19 cellular contexts compared by ENCODE assay signal in genomic region chr15:33716025-33716424, GRCh38.
DNase-seq lines count a peak whose midpoint lies in the region; ATAC-seq and TF ChIP-seq lines count a peak whose summit lies in the region.
"Had no signal": no experiment of that assay in that cellular context is flagged by ENCODE, and none has a peak within 500 bp of the region (broad histone marks: within the 10 kb centered on the region; RNA-seq: fewer than 3 reads in every experiment).

No MANE protein-coding gene starts in this region.

- no peaks in the 10 kb centered on the region for H3K4me1 ChIP-seq in breast epithelium
- H3K4me1 ChIP-seq: BLaER1 had no signal

- no peak overlapping the region for H3K4me3 ChIP-seq in breast epithelium
- H3K4me3 ChIP-seq: BLaER1, GM23338 had no signal

- H3K36me3 ChIP-seq in breast epithelium: no peaks in the 10 kb centered on the region
- H3K36me3 ChIP-seq: BLaER1 had no signal

- H3K27ac Mint-ChIP-seq in activated CD4-positive, alpha-beta T cell treated with anti-CD3 and anti-CD28 coated beads for 36 hours: no peak overlapping the region
- H3K27ac Mint-ChIP-seq in activated CD4-positive, alpha-beta T cell treated with anti-CD3 and anti-CD28 coated beads, Interleukin-2, amount 10 ng/mL, durations not matched to agents 24 days and 14 days: no peak overlapping the region
- H3K27ac Mint-ChIP-seq in MCF 10A (ENCODE audit: low read depth, unreplicated experiment): no peak overlapping the region
- H3K27ac Mint-ChIP-seq in stimulated activated naive B cell treated with anti-CD40 and anti-IgM and Interleukin-4, amounts not matched to agents 10 μg/mL and 1 μg/mL and 100 μg/mL, for 72 hours: no peak overlapping the region
- H3K27ac Mint-ChIP-seq in WTC11: no peak overlapping the region
- H3K27ac Mint-ChIP-seq: CD8-positive, alpha-beta memory T cell; GM23338 had no signal

- peak; percentile 87 for ATAC-seq in activated CD4-positive, alpha-beta T cell treated with anti-CD3 and anti-CD28 coated beads for 36 hours
- ATAC-seq in esophagus mucosa (peak; percentile 77), WTC11 (no peak)
- ATAC-seq in stimulated activated naive B cell treated with anti-CD40 and anti-IgM and Interleukin-4, amounts not matched to agents 10 μg/mL and 1 μg/mL and 100 μg/mL, for 72 hours (replicated peaks): peak; percentile 45 to 76
- ATAC-seq: GM23338 had no signal

- no peak for TF ChIP-seq POLR2A in breast epithelium (IDR thresholded peaks at IDR 0.05)

- intact Hi-C loops in activated CD4-positive, alpha-beta T cell treated with anti-CD3 and anti-CD28 coated beads for 36 hours (cut with DNase I, micrococcal nuclease): no loop called here
- intact Hi-C loops in activated CD4-positive, alpha-beta T cell treated with anti-CD3 and anti-CD28 coated beads, Interleukin-2, amount 10 ng/mL, durations not matched to agents 24 days and 14 days (cut with micrococcal nuclease): no loop called here
- intact Hi-C loops in MCF 10A (cut with micrococcal nuclease) (no loop called here), breast epithelium (cut with DNase I; ENCODE audit: low total_unique reads) (no loop called here)

- no peaks in the 10 kb centered on the region for H3K27me3 ChIP-seq in breast epithelium
- H3K27me3 ChIP-seq: BLaER1 had no signal

- H3K9me3 Mint-ChIP-seq in activated CD4-positive, alpha-beta T cell treated with anti-CD3 and anti-CD28 coated beads for 36 hours (ENCODE audit: low read depth): peaks cover 11% of the 10 kb centered on the region
- peaks cover 23% of the 10 kb centered on the region for H3K9me3 Mint-ChIP-seq in activated CD4-positive, alpha-beta T cell treated with anti-CD3 and anti-CD28 coated beads, Interleukin-2, amount 10 ng/mL, durations not matched to agents 24 days and 14 days
- H3K9me3 Mint-ChIP-seq in MCF 10A (ENCODE audit: unreplicated experiment) (no peaks in the 10 kb centered on the region), WTC11 (peaks cover 20% of the 10 kb centered on the region)
- peaks cover 1 to 5% of the 10 kb centered on the region in 2 donors for H3K9me3 Mint-ChIP-seq in stimulated activated naive B cell treated with anti-CD40 and anti-IgM and Interleukin-4, amounts not matched to agents 10 μg/mL and 1 μg/mL and 100 μg/mL, for 72 hours

- peaks cover 16% of the 10 kb centered on the region for H3K4me1 Mint-ChIP-seq in activated CD4-positive, alpha-beta T cell treated with anti-CD3 and anti-CD28 coated beads for 36 hours
- no peaks in the 10 kb centered on the region for H3K4me1 Mint-ChIP-seq in activated CD4-positive, alpha-beta T cell treated with anti-CD3 and anti-CD28 coated beads, Interleukin-2, amount 10 ng/mL, durations not matched to agents 24 days and 14 days
- H3K4me1 Mint-ChIP-seq in MCF 10A (ENCODE audit: insufficient read depth, unreplicated experiment) (peaks cover 4% of the 10 kb centered on the region), WTC11 (no peaks in the 10 kb centered on the region)
- H3K4me1 Mint-ChIP-seq in stimulated activated naive B cell treated with anti-CD40 and anti-IgM and Interleukin-4, amounts not matched to agents 10 μg/mL and 1 μg/mL and 100 μg/mL, for 72 hours: peaks cover 0 to 4% of the 10 kb centered on the region in 2 donors
- H3K4me1 Mint-ChIP-seq: CD8-positive, alpha-beta memory T cell; GM23338 had no signal

- H3K27me3 Mint-ChIP-seq in activated CD4-positive, alpha-beta T cell treated with anti-CD3 and anti-CD28 coated beads for 36 hours: peaks cover 10% of the 10 kb centered on the region
- H3K27me3 Mint-ChIP-seq in activated CD4-positive, alpha-beta T cell treated with anti-CD3 and anti-CD28 coated beads, Interleukin-2, amount 10 ng/mL, durations not matched to agents 24 days and 14 days: peaks cover 2% of the 10 kb centered on the region
- H3K27me3 Mint-ChIP-seq in MCF 10A (ENCODE audit: insufficient read depth, unreplicated experiment) (no peaks in the 10 kb centered on the region), WTC11 (ENCODE audit: low read depth) (peaks cover 2% of the 10 kb centered on the region; the same call in 1 of the 2 replicates)
- peaks cover 7 to 9% of the 10 kb centered on the region in 2 donors for H3K27me3 Mint-ChIP-seq in stimulated activated naive B cell treated with anti-CD40 and anti-IgM and Interleukin-4, amounts not matched to agents 10 μg/mL and 1 μg/mL and 100 μg/mL, for 72 hours
- H3K27me3 Mint-ChIP-seq: IgD-negative memory B cell had no signal

- no peaks in the 10 kb centered on the region for H3K36me3 Mint-ChIP-seq in activated CD4-positive, alpha-beta T cell treated with anti-CD3 and anti-CD28 coated beads for 36 hours (ENCODE audit: low read depth)
- H3K36me3 Mint-ChIP-seq in activated CD4-positive, alpha-beta T cell treated with anti-CD3 and anti-CD28 coated beads, Interleukin-2, amount 10 ng/mL, durations not matched to agents 24 days and 14 days (ENCODE audit: low read depth): no peaks in the 10 kb centered on the region
- H3K36me3 Mint-ChIP-seq in MCF 10A (ENCODE audit: insufficient read depth, unreplicated experiment) (no peaks in the 10 kb centered on the region), WTC11 (peaks cover 7% of the 10 kb centered on the region)
- no peaks in the 10 kb centered on the region for H3K36me3 Mint-ChIP-seq in stimulated activated naive B cell treated with anti-CD40 and anti-IgM and Interleukin-4, amounts not matched to agents 10 μg/mL and 1 μg/mL and 100 μg/mL, for 72 hours
- H3K36me3 Mint-ChIP-seq: CD8-positive, alpha-beta memory T cell had no signal

- POLR2A ChIA-PET in activated CD4-positive, alpha-beta T cell treated with anti-CD3 and anti-CD28 coated beads for 36 hours (lab: Charles Lee): no interaction called here
- POLR2A ChIA-PET in MCF 10A (lab: Yijun Ruan, JAX) (no interaction called here), WTC11 (lab: Charles Lee) (no interaction called here)

- TF ChIP-seq CTCF in MCF 10A (IDR thresholded peaks at IDR 0.05; ENCODE audit: unreplicated experiment) (no peak), breast epithelium (IDR thresholded peaks at IDR 0.05) (no peak), WTC11 (IDR thresholded peaks at IDR 0.05) (no peak)

- CTCF ChIA-PET in activated CD4-positive, alpha-beta T cell treated with anti-CD3 and anti-CD28 coated beads for 36 hours (lab: Charles Lee): interaction anchor here (0.6 to 2.4 kb wide), 4 partner anchors 13 to 1679 kb away, joined by 3 to 7 read pairs (median 4); no protein-coding TSS in a partner anchor
- CTCF ChIA-PET in MCF 10A (lab: Yijun Ruan, JAX): interaction anchor here (1.5 to 13.8 kb wide), 3 partner anchors 13 to 20 kb away, joined by 3 to 152 read pairs (median 71); no protein-coding TSS in a partner anchor
- CTCF ChIA-PET in WTC11 (lab: Charles Lee): interaction anchor here (1.5 kb wide), 1 partner anchor 15 kb away, joined by 5 read pairs; no protein-coding TSS in a partner anchor

- H3K9me3 ChIP-seq in breast epithelium: peaks cover 0 to under 1% of the 10 kb centered on the region in 2 donors

- H3K27ac ChIP-seq in breast epithelium: no peak overlapping the region
- H3K27ac ChIP-seq: 22Rv1, BLaER1 had no signal

- peak; percentile 61 for DNase-seq in activated CD4-positive, alpha-beta T cell treated with anti-CD3 and anti-CD28 coated beads for 36 hours
- no peak for DNase-seq in activated CD4-positive, alpha-beta T cell treated with anti-CD3 and anti-CD28 coated beads, Interleukin-2, amount 10 ng/mL, durations not matched to agents 24 days and 14 days
- peak; percentile 39 for DNase-seq in MCF 10A (ENCODE audit: unreplicated experiment)
- DNase-seq in breast epithelium (ENCODE audit: low spot score in 2 of 2): no peak
- DNase-seq in stimulated activated naive B cell treated with anti-CD40 and anti-IgM and Interleukin-4, amounts not matched to agents 10 μg/mL and 1 μg/mL and 100 μg/mL, for 72 hours: no peak
- DNase-seq in WTC11 (ENCODE audit: low spot score): no peak
- no peak for DNase-seq in SW480 (ENCODE audit: low spot score)
- DNase-seq: CD8-positive, alpha-beta memory T cell; DND-41; GF-D8; MV-4-11; NCI-H1417 treated with DMSO at 0.1 percent for 48 hours; NCI-H2029; NCI-H524 had no signal

- no TSS peak for BruUV-seq in MCF 10A (replicated peaks; lab: Mats Ljungman, UMichigan)

- no peak overlapping the region for H3K4me3 Mint-ChIP-seq in activated CD4-positive, alpha-beta T cell treated with anti-CD3 and anti-CD28 coated beads for 36 hours
- no peak overlapping the region for H3K4me3 Mint-ChIP-seq in activated CD4-positive, alpha-beta T cell treated with anti-CD3 and anti-CD28 coated beads, Interleukin-2, amount 10 ng/mL, durations not matched to agents 24 days and 14 days
- H3K4me3 Mint-ChIP-seq in MCF 10A (ENCODE audit: unreplicated experiment) (no peak overlapping the region), WTC11 (no peak overlapping the region)
- no peak overlapping the region for H3K4me3 Mint-ChIP-seq in stimulated activated naive B cell treated with anti-CD40 and anti-IgM and Interleukin-4, amounts not matched to agents 10 μg/mL and 1 μg/mL and 100 μg/mL, for 72 hours
- H3K4me3 Mint-ChIP-seq: CD8-positive, alpha-beta memory T cell; GM23338; IgD-negative memory B cell had no signal

TF ChIP-seq in WTC11, 78 proteins besides CTCF, POLR2A, EP300 and RAD21 (continues in another document):
- TF ChIP-seq SP1 (CRISPR knock-in tag; conservative IDR thresholded peaks at IDR 0.05) (no peak), E2F4 (CRISPR knock-in tag; IDR thresholded peaks at IDR 0.05; ENCODE audit: borderline replicate concordance, low read depth) (no peak), FOXJ3 (CRISPR knock-in tag; IDR thresholded peaks at IDR 0.05; ENCODE audit: borderline replicate concordance) (no peak), MYBL2 (CRISPR knock-in tag; IDR thresholded peaks at IDR 0.05) (no peak), ELF4 (CRISPR knock-in tag; IDR thresholded peaks at IDR 0.05; ENCODE audit: low read depth) (no peak), PREB (CRISPR knock-in tag; IDR thresholded peaks at IDR 0.05; ENCODE audit: borderline replicate concordance) (no peak)

Comparison
In these comparisons a context has a peak if more than half of its experiments do, and no peak if none do; other contexts are left out.
1. DNase-seq: peak in activated CD4-positive, alpha-beta T cell treated with anti-CD3 and anti-CD28 coated beads for 36 hours (single experiment) and MCF 10A (single experiment); none in activated CD4-positive, alpha-beta T cell treated with anti-CD3 and anti-CD28 coated beads, Interleukin-2, amount 10 ng/mL, durations not matched to agents 24 days and 14 days (single experiment), breast epithelium (0 of 2), stimulated activated naive B cell treated with anti-CD40 and anti-IgM and Interleukin-4, amounts not matched to agents 10 μg/mL and 1 μg/mL and 100 μg/mL, for 72 hours (single experiment), WTC11 (single experiment) and SW480 (single experiment).